Comparison of ENCODE assay signal across 16 cellular contexts in genomic region chr16:29857133-29857760, GRCh38. TPM values are rescaled to one million over a fixed set of nuclear protein-coding genes. Genes with fewer than 3 reads are reported as not detected.
A peak's percentile ranks its signal among the peaks of the same experiment; 100 is the strongest.
DNase-seq lines count a peak whose midpoint lies in the region; ATAC-seq and TF ChIP-seq lines count a peak whose summit lies in the region.
"Had no signal": no experiment of that assay in that cellular context is flagged by ENCODE, and none has a peak within 500 bp of the region (broad histone marks: within the 10 kb centered on the region; RNA-seq: fewer than 3 reads in every experiment).

No MANE protein-coding gene starts in this region.

- TF ChIP-seq CTCF in fibroblast of the aortic adventitia (IDR thresholded peaks at IDR 0.05; ENCODE audit: insufficient read depth, low read length) (no peak), vagina (IDR thresholded peaks at IDR 0.05) (no peak)

- no peaks in the 10 kb centered on the region for H3K27me3 ChIP-seq in vagina
- H3K27me3 ChIP-seq: dorsolateral prefrontal cortex, heart left ventricle had no signal

- peak; percentile 79 for DNase-seq in GM04504 (ENCODE audit: low read depth)
- DNase-seq in T-helper 17 cell: no peak
- DNase-seq in fibroblast of the aortic adventitia (ENCODE audit: low read depth): peak; percentile 73
- DNase-seq in vagina (ENCODE audit: extremely low spot score in 2 of 2): no peak
- DNase-seq: activated B cell treated with CpG ODN at 0.5 μM for 24 hours, activated T-cell treated with anti-CD3 and anti-CD28 coated beads for 4 hours, heart left ventricle, Karpas-422, left colon, NCI-H2107 had no signal

- no peak overlapping the region for H3K4me3 Mint-ChIP-seq in T-helper 17 cell
- H3K4me3 Mint-ChIP-seq: activated B cell treated with CpG ODN at 0.5 μM for 24 hours; natural killer cell treated with Interleukin-12 subunit alpha and Interleukin-12 subunit beta and Interleukin-15 and Interleukin-18, amount 100 ng/mL, for 72 hours had no signal

- H3K4me1 Mint-ChIP-seq in T-helper 17 cell: peaks cover 13% of the 10 kb centered on the region

- H3K36me3 Mint-ChIP-seq in T-helper 17 cell (ENCODE audit: low read depth): peaks cover 8% of the 10 kb centered on the region

- H3K36me3 ChIP-seq in vagina: peaks cover 0 to 28% of the 10 kb centered on the region in 2 donors

- intact Hi-C loops in vagina (cut with DNase I): loop anchor here (10.0 kb wide), 1 partner anchor 98 kb away; no protein-coding TSS in a partner anchor

- H3K27ac Mint-ChIP-seq in T-helper 17 cell: peak overlapping the region; percentile 8
- H3K27ac Mint-ChIP-seq: activated B cell treated with CpG ODN at 0.5 μM for 24 hours; natural killer cell treated with Interleukin-12 subunit alpha and Interleukin-12 subunit beta and Interleukin-15 and Interleukin-18, amount 100 ng/mL, for 72 hours had no signal

- ATAC-seq in T-helper 17 cell (no peak), esophagus mucosa (no peak), HG02885 (IDR thresholded peaks at IDR 0.05; ENCODE audit: poor library complexity, unreplicated experiment) (no peak), HG03025 (IDR thresholded peaks at IDR 0.05; ENCODE audit: low FRiP score, unreplicated experiment) (no peak)
- ATAC-seq: heart left ventricle; left colon; natural killer cell treated with Interleukin-12 subunit alpha and Interleukin-12 subunit beta and Interleukin-15 and Interleukin-18, amount 100 ng/mL, for 72 hours had no signal

- H3K27me3 Mint-ChIP-seq in T-helper 17 cell: no peaks in the 10 kb centered on the region
- H3K27me3 Mint-ChIP-seq: activated B cell treated with CpG ODN at 0.5 μM for 24 hours; natural killer cell treated with Interleukin-12 subunit alpha and Interleukin-12 subunit beta and Interleukin-15 and Interleukin-18, amount 100 ng/mL, for 72 hours had no signal

- H3K4me3 ChIP-seq in fibroblast of the aortic adventitia (ENCODE audit: low read depth, low read length) (no peak overlapping the region), vagina (no peak overlapping the region)
- H3K4me3 ChIP-seq: dorsolateral prefrontal cortex, heart left ventricle, skin epidermis had no signal

- H3K9me3 ChIP-seq in T-helper 17 cell (ENCODE audit: control insufficient read depth, low read length, poor library complexity, severe bottlenecking): no peaks in the 10 kb centered on the region
- H3K9me3 ChIP-seq in vagina: no peaks in the 10 kb centered on the region
- H3K9me3 ChIP-seq: heart left ventricle had no signal

- TF ChIP-seq POLR2A in vagina (IDR thresholded peaks at IDR 0.05): no peak

- peak overlapping the region; percentile 13 for H3K27ac ChIP-seq in vagina

- peaks cover 24% of the 10 kb centered on the region for H3K4me1 ChIP-seq in vagina

RNA-seq across cellular contexts. Expression of gene CDIPT, which starts 5.8 kb away (rescaled TPM):
- total RNA-seq in T-helper 17 cell (10 to 100 TPM; 39.6 TPM), fibroblast of the aortic adventitia (ENCODE audit: low replicate concordance) (66.2 and 79.2 TPM in 2 replicates), vagina (89.4 TPM), esophagus mucosa (36.9 TPM)

RNA-seq across cellular contexts. Expression of gene MVP, which starts 37.0 kb away (rescaled TPM):
- total RNA-seq in T-helper 17 cell: 100 to 1,000 TPM; 141 to 154 TPM
- total RNA-seq in fibroblast of the aortic adventitia (ENCODE audit: low replicate concordance): 202 and 275 TPM in 2 replicates
- total RNA-seq in vagina: 111 TPM
- 67.9 TPM for total RNA-seq in esophagus mucosa

RNA-seq across cellular contexts. Expression of gene PAGR1, which starts 41.3 kb away (rescaled TPM):
- 10 to 100 TPM; 15.2 to 16.3 TPM for total RNA-seq in T-helper 17 cell
- total RNA-seq in fibroblast of the aortic adventitia (ENCODE audit: low replicate concordance): 23.4 and 61.2 TPM in 2 replicates
- 23.6 TPM for total RNA-seq in vagina
- 13.4 TPM for total RNA-seq in esophagus mucosa

RNA-seq across cellular contexts. Expression of gene SEZ6L2, which starts 42.1 kb away (rescaled TPM):
- total RNA-seq in T-helper 17 cell (not detected), fibroblast of the aortic adventitia (ENCODE audit: low replicate concordance) (1.4 and 12.3 TPM in 2 replicates), vagina (15.7 TPM), esophagus mucosa (2.9 TPM)
- total RNA-seq: activated B cell treated with CpG ODN at 0.5 μM for 24 hours; natural killer cell treated with Interleukin-12 subunit alpha and Interleukin-12 subunit beta and Interleukin-15 and Interleukin-18, amount 100 ng/mL, for 72 hours had no signal

RNA-seq across cellular contexts. Expression of gene ASPHD1, which starts 43.0 kb away (rescaled TPM):
- not detected for total RNA-seq in T-helper 17 cell
- 0.98 and 1.5 TPM in 2 replicates for total RNA-seq in fibroblast of the aortic adventitia (ENCODE audit: low replicate concordance)
- not detected for total RNA-seq in vagina
- total RNA-seq in esophagus mucosa: 1.00 TPM
- total RNA-seq: activated B cell treated with CpG ODN at 0.5 μM for 24 hours had no signal

Comparison
In these comparisons a context has a peak if more than half of its experiments do, and no peak if none do; other contexts are left out.
1. DNase-seq: peak in GM04504 (single experiment) and fibroblast of the aortic adventitia (single experiment); none in T-helper 17 cell (0 of 3) and vagina (0 of 2).